In the genomic region with DNA sequence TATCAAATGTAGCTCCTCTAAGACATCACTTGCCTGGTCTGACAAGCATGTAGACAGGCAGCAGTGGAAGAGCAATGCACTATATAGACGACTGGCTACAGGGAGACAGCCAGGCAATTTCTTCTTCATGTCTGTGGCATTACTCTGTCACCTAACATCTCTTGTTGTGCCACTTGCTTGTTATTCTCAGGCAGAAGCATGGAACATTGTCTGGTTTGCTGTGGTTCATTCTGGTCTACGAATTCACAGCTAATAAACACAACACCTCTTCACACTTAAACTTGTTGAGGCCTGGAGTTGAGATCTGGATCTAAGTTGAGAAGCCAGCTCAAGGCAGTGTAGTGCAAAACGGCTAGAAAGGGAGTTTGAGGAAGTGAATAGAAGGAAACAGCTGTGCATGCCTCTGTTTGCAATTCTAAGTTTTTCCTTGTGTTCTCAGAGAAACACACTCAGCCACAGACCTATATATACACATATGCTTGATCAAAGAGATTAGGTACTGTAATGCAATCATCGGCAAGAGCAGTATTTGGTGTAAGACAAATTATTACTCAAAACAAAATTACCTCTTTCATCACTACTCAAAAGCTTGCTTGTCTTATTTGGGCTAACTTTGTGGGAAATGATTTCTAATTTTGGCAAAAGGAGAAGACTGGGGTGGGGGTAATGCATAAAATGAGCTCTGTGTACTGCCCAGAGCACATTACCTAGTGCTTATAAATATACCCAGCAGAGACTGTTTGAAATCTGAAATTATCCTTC, we compare ENCODE assay signal across 8 cellular contexts.
DNase-seq lines count a peak whose midpoint lies in the region; ATAC-seq and TF ChIP-seq lines count a peak whose summit lies in the region.

No MANE protein-coding gene starts in this region.

- H2BK15ac ChIP-seq in H9 (ENCODE audit: low read depth, low read length) = no peak overlapping the region

- peak overlapping the region; percentile 53 for H3K4me3 ChIP-seq in Loucy (ENCODE audit: low read length, poor library complexity, severe bottlenecking)
- no peak overlapping the region for H3K4me3 ChIP-seq in vagina

- no peak overlapping the region for H3T11ph ChIP-seq in H9 (ENCODE audit: low read length)

- no peak for TF ChIP-seq POLR2A in vagina (IDR thresholded peaks at IDR 0.05)

- H3K4ac ChIP-seq in H9 (ENCODE audit: low read depth, low read length) = no peak overlapping the region

- no peaks in the 10 kb centered on the region for H3K36me3 ChIP-seq in Loucy (ENCODE audit: insufficient read depth, low read length)
- H3K36me3 ChIP-seq in vagina = no peaks in the 10 kb centered on the region

- no peak overlapping the region for H4K5ac ChIP-seq in H9 (ENCODE audit: insufficient read length, low read depth, low read length)

- no peaks in the 10 kb centered on the region for H3K79me1 ChIP-seq in H9 (ENCODE audit: insufficient read depth, low read depth, low read length, poor library complexity, severe bottlenecking)

- no peak overlapping the region for H3K27ac ChIP-seq in H9 (ENCODE audit: insufficient read length, low read depth, low read length)
- H3K27ac ChIP-seq in vagina = no peak overlapping the region

- no peak overlapping the region for H3K14ac ChIP-seq in H9 (ENCODE audit: insufficient read depth, low read length)

- H3K27ac Mint-ChIP-seq in H9 = peak overlapping the region in 1 of 3 experiments; percentile 46; a peak in 3 of 7 replicates

- peaks cover 12% of the 10 kb centered on the region; the same call in 1 of the 2 replicates for H3F3A ChIP-seq in Loucy (ENCODE audit: low read depth)

- H3K27me3 ChIP-seq in Loucy (ENCODE audit: insufficient read depth, low read length, poor library complexity, severe bottlenecking) (no peaks in the 10 kb centered on the region), H9 (ENCODE audit: insufficient read depth, low read length) (no peaks in the 10 kb centered on the region), vagina (no peaks in the 10 kb centered on the region)

- no peak overlapping the region for H2AK5ac ChIP-seq in H9 (ENCODE audit: insufficient read length, low read length)

- peak overlapping the region; percentile 56 for H3K9ac ChIP-seq in Loucy (ENCODE audit: low read depth, low read length, poor library complexity, severe bottlenecking)
- no peak overlapping the region for H3K9ac ChIP-seq in H9 (ENCODE audit: extremely low read depth, insufficient read length, low read length)

- H2BK5ac ChIP-seq in H9 (ENCODE audit: insufficient read length, low read length) = no peak overlapping the region

- no peak overlapping the region for H3K4me3 Mint-ChIP-seq in H9

- no peak overlapping the region for H3K18ac ChIP-seq in H9 (ENCODE audit: insufficient read length, low read depth, low read length)

- no peaks in the 10 kb centered on the region for H3K27me3 Mint-ChIP-seq in H9 (ENCODE audit: low read depth)

- no peaks in the 10 kb centered on the region for H3K9me2 ChIP-seq in Loucy (replicated peaks; ENCODE audit: low read depth, low read length)

- DNase-seq in cerebellar cortex (ENCODE audit: low spot score) (peak; percentile 63), sciatic nerve (ENCODE audit: low spot score) (no peak), H9 (no peak), vagina (ENCODE audit: extremely low spot score in 2 of 2) (no peak), NCI-H82 treated with DMSO at 0.1 percent for 48 hours (lab: John Stamatoyannopoulos, UW; ENCODE audit: unreplicated experiment) (no peak)

- H3K4me2 ChIP-seq in Loucy (ENCODE audit: low read depth, low read length, poor library complexity, severe bottlenecking) (peak overlapping the region; percentile 80), H9 (ENCODE audit: insufficient read depth, insufficient read length, low read length) (no peak overlapping the region)

- peaks cover 0 to 5% (median 0%) of the 10 kb centered on the region in 3 experiments; a peak in 1 of 7 replicates for H3K36me3 Mint-ChIP-seq in H9 (ENCODE audit: insufficient read depth in 1 of 3, low read depth in 3 of 3)

- peaks cover 39% of the 10 kb centered on the region for H3K4me1 ChIP-seq in Loucy (ENCODE audit: insufficient read depth, low read length, poor library complexity, severe bottlenecking)
- peaks cover 3% of the 10 kb centered on the region; the same call in 1 of the 2 replicates for H3K4me1 ChIP-seq in H9 (ENCODE audit: insufficient read depth, low read length)
- H3K4me1 ChIP-seq in vagina = peaks cover 42% of the 10 kb centered on the region

- no peak overlapping the region for H2BK120ac ChIP-seq in H9 (ENCODE audit: low read depth, low read length, poor library complexity, severe bottlenecking)

- no peak overlapping the region for H3K56ac ChIP-seq in H9 (ENCODE audit: insufficient read length, low read depth, low read length)

- H4K8ac ChIP-seq in H9 (replicated peaks; ENCODE audit: insufficient read length, low read depth, low read length) = no peak overlapping the region

- no peak overlapping the region for H3K23ac ChIP-seq in H9 (ENCODE audit: insufficient read length, low read depth, low read length)

- peak overlapping the region; percentile 3; the same call in 1 of the 2 replicates for H2AFZ ChIP-seq in Loucy (ENCODE audit: low read length)
- no peak overlapping the region for H2AFZ ChIP-seq in H9 (ENCODE audit: low read length)

- H3K4me1 Mint-ChIP-seq in H9 = peaks cover 25 to 27% of the 10 kb centered on the region in 2 experiments

- no peaks in the 10 kb centered on the region for H3K79me2 ChIP-seq in Loucy (ENCODE audit: insufficient read depth, low read length)
- H3K79me2 ChIP-seq in H9 (ENCODE audit: insufficient read depth, low read length) = no peaks in the 10 kb centered on the region

- no peak overlapping the region for H2BK20ac ChIP-seq in H9 (ENCODE audit: low read depth, low read length, poor library complexity, severe bottlenecking)

- H3K23me2 ChIP-seq in H9 (ENCODE audit: insufficient read length, low read depth, low read length, poor library complexity, severe bottlenecking) = no peaks in the 10 kb centered on the region

- no peak overlapping the region for H2BK12ac ChIP-seq in H9 (ENCODE audit: insufficient read length, low read depth, low read length)

- H4K91ac ChIP-seq in H9 (ENCODE audit: insufficient read length, low read depth, low read length) = no peak overlapping the region

- no peaks in the 10 kb centered on the region for H4K20me1 ChIP-seq in Loucy (ENCODE audit: insufficient read depth, low read length, poor library complexity, severe bottlenecking)
- H4K20me1 ChIP-seq in H9 (ENCODE audit: control insufficient read depth, insufficient read depth, insufficient read length) = no peaks in the 10 kb centered on the region

- no peak for TF ChIP-seq CTCF in Loucy (conservative IDR thresholded peaks at IDR 0.05; ENCODE audit: low read length)
- no peak for TF ChIP-seq CTCF in H9 (conservative IDR thresholded peaks at IDR 0.05)
- no peak for TF ChIP-seq CTCF in vagina (IDR thresholded peaks at IDR 0.05)

- intact Hi-C loops in sciatic nerve (cut with DNase I) = no loop called here
- intact Hi-C loops in vagina (cut with DNase I) = no loop called here

- no peaks in the 10 kb centered on the region for H3K9me3 Mint-ChIP-seq in H9

- ATAC-seq in GM18498 (IDR thresholded peaks at IDR 0.05; ENCODE audit: unreplicated experiment) (peak; percentile 90), GM21825 (IDR thresholded peaks at IDR 0.05; ENCODE audit: unreplicated experiment) (peak; percentile 93), sciatic nerve (peak; percentile 61)

- WGBS in H9 (ENCODE audit: extremely low coverage, insufficient read length, low lambda C conversion rate) = no CpG with 5 or more reads among the region's 4 CpGs

- no peaks in the 10 kb centered on the region for H3K9me3 ChIP-seq in Loucy (ENCODE audit: insufficient read depth, low read depth, low read length)
- H3K9me3 ChIP-seq in H9 (ENCODE audit: control insufficient read depth, low read depth, low read length) = no peaks in the 10 kb centered on the region
- no peaks in the 10 kb centered on the region for H3K9me3 ChIP-seq in vagina
